ENCODE assay signal across 1 cellular context in the genomic region with DNA sequence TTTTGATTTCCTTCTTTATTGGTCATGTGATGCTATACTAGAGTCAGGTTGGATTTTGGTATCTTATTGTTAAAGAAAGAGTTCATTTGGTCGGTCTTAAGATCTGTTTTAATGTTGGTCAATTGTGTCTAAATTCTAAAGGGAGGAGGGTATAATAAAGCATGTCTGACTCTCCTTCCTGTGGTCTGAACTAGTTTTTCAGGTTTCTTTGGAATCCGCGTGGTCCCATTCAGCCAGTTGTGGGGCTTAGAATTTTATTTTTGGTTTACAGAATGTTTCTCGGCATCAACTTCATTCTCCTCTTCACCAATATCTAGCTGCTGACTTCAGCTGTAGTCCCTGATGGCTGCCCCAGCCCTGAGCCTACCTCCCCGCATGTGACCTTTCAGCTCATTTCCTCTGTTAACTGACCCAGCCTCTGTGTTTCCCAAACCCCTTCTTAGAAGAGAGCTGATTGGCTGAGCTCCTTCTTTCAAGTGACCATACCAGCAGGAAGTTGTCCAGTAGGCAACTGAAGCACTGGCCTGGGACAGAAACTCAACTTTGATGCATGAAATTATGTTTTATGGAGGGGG.
TF ChIP-seq lines count a peak whose summit lies in the region.

No MANE protein-coding gene starts in this region.

TF ChIP-seq in IMR-90, 13 proteins besides CTCF, POLR2A, EP300 and RAD21:
- TF ChIP-seq RFX5 (IDR thresholded peaks at IDR 0.05; ENCODE audit: low read depth, low read length), result no peak
- TF ChIP-seq CHD1 (IDR thresholded peaks at IDR 0.05; ENCODE audit: low read depth, low read length), result no peak
- no peak for TF ChIP-seq NFE2L2 (IDR thresholded peaks at IDR 0.05; ENCODE audit: low read depth, low read length)
- no peak for TF ChIP-seq MAZ (IDR thresholded peaks at IDR 0.05; ENCODE audit: borderline replicate concordance, low read depth, low read length)
- TF ChIP-seq MXI1 (IDR thresholded peaks at IDR 0.05; ENCODE audit: borderline replicate concordance, low read depth, low read length), result no peak
- no peak for TF ChIP-seq CEBPB (IDR thresholded peaks at IDR 0.05; ENCODE audit: low read depth, low read length)
- no peak for TF ChIP-seq SMC3 (IDR thresholded peaks at IDR 0.05; ENCODE audit: low read depth, low read length)
- no peak for TF ChIP-seq FOS (IDR thresholded peaks at IDR 0.05; ENCODE audit: low read depth, low read length)
- TF ChIP-seq, protein P1, sequence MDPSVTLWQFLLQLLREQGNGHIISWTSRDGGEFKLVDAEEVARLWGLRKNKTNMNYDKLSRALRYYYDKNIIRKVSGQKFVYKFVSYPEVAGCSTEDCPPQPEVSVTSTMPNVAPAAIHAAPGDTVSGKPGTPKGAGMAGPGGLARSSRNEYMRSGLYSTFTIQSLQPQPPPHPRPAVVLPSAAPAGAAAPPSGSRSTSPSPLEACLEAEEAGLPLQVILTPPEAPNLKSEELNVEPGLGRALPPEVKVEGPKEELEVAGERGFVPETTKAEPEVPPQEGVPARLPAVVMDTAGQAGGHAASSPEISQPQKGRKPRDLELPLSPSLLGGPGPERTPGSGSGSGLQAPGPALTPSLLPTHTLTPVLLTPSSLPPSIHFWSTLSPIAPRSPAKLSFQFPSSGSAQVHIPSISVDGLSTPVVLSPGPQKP (IDR thresholded peaks at IDR 0.05; ENCODE audit: borderline replicate concordance, low read depth, low read length), result no peak
- no peak for TF ChIP-seq BHLHE40 (IDR thresholded peaks at IDR 0.05; ENCODE audit: low read depth, low read length)
- TF ChIP-seq USF2 (IDR thresholded peaks at IDR 0.05; ENCODE audit: low read depth, low read length), result no peak
- TF ChIP-seq RCOR1 (IDR thresholded peaks at IDR 0.05; ENCODE audit: insufficient replicate concordance, low read length), result no peak
- TF ChIP-seq MAFK (IDR thresholded peaks at IDR 0.05; ENCODE audit: low read depth, low read length), result no peak
